In the genomic region with DNA sequence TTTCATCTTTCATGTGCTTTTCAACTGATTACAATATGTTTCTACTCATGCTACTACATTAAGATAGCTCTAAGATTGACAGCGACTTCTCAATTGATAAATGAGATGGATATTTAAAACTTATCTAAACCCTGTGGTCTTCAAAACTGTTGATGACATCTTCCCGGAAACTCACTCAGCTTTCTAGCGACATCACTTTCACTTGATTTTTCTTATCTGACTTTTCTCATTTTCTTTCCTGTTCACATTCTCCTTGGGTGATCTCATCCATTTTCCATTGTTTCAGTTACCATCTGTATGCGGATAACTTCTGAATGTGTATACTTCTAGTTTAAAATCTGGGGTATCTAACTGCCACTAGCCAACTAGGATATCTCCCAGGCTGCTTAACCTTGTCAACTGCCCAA, we compare ENCODE assay signal across 1 cellular context.
TF ChIP-seq lines count a peak whose summit lies in the region.

No MANE protein-coding gene starts in this region.

TF ChIP-seq in A549, 52 proteins besides CTCF, POLR2A, EP300 and RAD21 (continued from another document):
- TF ChIP-seq MAFK (IDR thresholded peaks at IDR 0.05; ENCODE audit: partially characterized antibody) (no peak), EHMT2 (IDR thresholded peaks at IDR 0.05; ENCODE audit: low read depth) (no peak), NR3C1 (IDR thresholded peaks at IDR 0.05) (no peak), GATA3 (IDR thresholded peaks at IDR 0.05; ENCODE audit: borderline replicate concordance) (no peak)
- TF ChIP-seq, protein P1, sequence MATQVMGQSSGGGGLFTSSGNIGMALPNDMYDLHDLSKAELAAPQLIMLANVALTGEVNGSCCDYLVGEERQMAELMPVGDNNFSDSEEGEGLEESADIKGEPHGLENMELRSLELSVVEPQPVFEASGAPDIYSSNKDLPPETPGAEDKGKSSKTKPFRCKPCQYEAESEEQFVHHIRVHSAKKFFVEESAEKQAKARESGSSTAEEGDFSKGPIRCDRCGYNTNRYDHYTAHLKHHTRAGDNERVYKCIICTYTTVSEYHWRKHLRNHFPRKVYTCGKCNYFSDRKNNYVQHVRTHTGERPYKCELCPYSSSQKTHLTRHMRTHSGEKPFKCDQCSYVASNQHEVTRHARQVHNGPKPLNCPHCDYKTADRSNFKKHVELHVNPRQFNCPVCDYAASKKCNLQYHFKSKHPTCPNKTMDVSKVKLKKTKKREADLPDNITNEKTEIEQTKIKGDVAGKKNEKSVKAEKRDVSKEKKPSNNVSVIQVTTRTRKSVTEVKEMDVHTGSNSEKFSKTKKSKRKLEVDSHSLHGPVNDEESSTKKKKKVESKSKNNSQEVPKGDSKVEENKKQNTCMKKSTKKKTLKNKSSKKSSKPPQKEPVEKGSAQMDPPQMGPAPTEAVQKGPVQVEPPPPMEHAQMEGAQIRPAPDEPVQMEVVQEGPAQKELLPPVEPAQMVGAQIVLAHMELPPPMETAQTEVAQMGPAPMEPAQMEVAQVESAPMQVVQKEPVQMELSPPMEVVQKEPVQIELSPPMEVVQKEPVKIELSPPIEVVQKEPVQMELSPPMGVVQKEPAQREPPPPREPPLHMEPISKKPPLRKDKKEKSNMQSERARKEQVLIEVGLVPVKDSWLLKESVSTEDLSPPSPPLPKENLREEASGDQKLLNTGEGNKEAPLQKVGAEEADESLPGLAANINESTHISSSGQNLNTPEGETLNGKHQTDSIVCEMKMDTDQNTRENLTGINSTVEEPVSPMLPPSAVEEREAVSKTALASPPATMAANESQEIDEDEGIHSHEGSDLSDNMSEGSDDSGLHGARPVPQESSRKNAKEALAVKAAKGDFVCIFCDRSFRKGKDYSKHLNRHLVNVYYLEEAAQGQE (IDR thresholded peaks at IDR 0.05), result no peak
